In genomic region chr2:4188561-4188960, GRCh38 we compare ENCODE assay signal across 34 cellular contexts.
"Had no signal": no experiment of that assay in that cellular context is flagged by ENCODE, and none has a peak within 500 bp of the region (broad histone marks: within the 10 kb centered on the region; RNA-seq: fewer than 3 reads in every experiment).

No MANE protein-coding gene starts in this region.

- H3K27ac Mint-ChIP-seq: activated CD4-positive, alpha-beta T cell treated with anti-CD3 and anti-CD28 coated beads for 36 hours; activated CD4-positive, alpha-beta T cell treated with anti-CD3 and anti-CD28 coated beads, Interleukin-2, amount 10 ng/mL, durations not matched to agents 7 days and 5 days; activated CD8-positive, alpha-beta T cell treated with anti-CD3 and anti-CD28 coated beads for 36 hours; activated naive CD4-positive, alpha-beta T cell treated with anti-CD3 and anti-CD28 coated beads, Interleukin-2, amount 10 ng/mL, durations not matched to agents 7 days and 5 days; activated naive CD4-positive, alpha-beta T cell treated with anti-CD3 and anti-CD28 coated beads, Interleukin-2, amount 50 U/mL, for 24 hours; activated naive CD8-positive, alpha-beta T cell; activated naive CD8-positive, alpha-beta T cell treated with anti-CD3 and anti-CD28 coated beads, Interleukin-2, amount 10 ng/mL, durations not matched to agents 7 days and 5 days; activated naive CD8-positive, alpha-beta T cell treated with anti-CD3 and anti-CD28 coated beads, Interleukin-2, amount 50 U/mL, for 24 hours; activated T-cell treated with anti-CD3 and anti-CD28 coated beads, Interleukin-2, amount 50 U/mL, for 24 hours; activated T-helper 2 cell treated with anti-CD3 and anti-CD28 coated beads, Interferon-gamma antibody, Interleukin-2, Interleukin-4, amounts not matched to agents 10 μg/mL and 5 μg/mL and 100 μg/mL, durations not matched to agents 14 hours and 24 hours and 36 hours; brain; T-helper 1 cell treated with Interleukin-12 subunit alpha and Interleukin-12 subunit beta and Interleukin-4 antibody, amounts not matched to agents 30 μg/mL and 1 μg/mL, for 36 hours; T-helper 2 cell treated with Interferon-gamma antibody and Interleukin-4, amounts not matched to agents 5 μg/mL and 100 μg/mL, for 36 hours; WTC11 had no signal

- H3K4me1 ChIP-seq: ascending aorta had no signal

- H3K9me3 ChIP-seq: ascending aorta had no signal

- H3K4me3 ChIP-seq: ascending aorta, cardiac muscle cell had no signal

- H3K27me3 ChIP-seq: ascending aorta, cardiac muscle cell had no signal

- DNase-seq: activated CD4-positive, alpha-beta T cell treated with anti-CD3 and anti-CD28 coated beads for 1 hour; activated CD4-positive, alpha-beta T cell treated with anti-CD3 and anti-CD28 coated beads for 36 hours; activated CD4-positive, alpha-beta T cell treated with anti-CD3 and anti-CD28 coated beads for 48 hours; activated CD4-positive, alpha-beta T cell treated with anti-CD3 and anti-CD28 coated beads, Interleukin-2, amount 10 ng/mL, durations not matched to agents 7 days and 5 days; activated CD4-positive, alpha-beta T cell treated with anti-CD3 and anti-CD28 coated beads, Interleukin-2, amount 50 U/mL, for 48 hours; activated CD4-positive, CD25-positive, alpha-beta regulatory T cell; activated CD8-positive, alpha-beta memory T cell treated with anti-CD3 and anti-CD28 coated beads, Interleukin-2, amount 50 U/mL, for 4 hours; activated CD8-positive, alpha-beta T cell treated with anti-CD3 and anti-CD28 coated beads for 36 hours; activated effector memory CD4-positive, alpha-beta T cell treated with Interleukin-2 at 50 U/mL for 16 hours; activated gamma-delta T cell; activated naive CD4-positive, alpha-beta T cell treated with anti-CD3 and anti-CD28 coated beads, Interleukin-2, amount 10 ng/mL, durations not matched to agents 7 days and 5 days; activated naive CD4-positive, alpha-beta T cell treated with Interleukin-2 at 50 U/mL for 16 hours; activated naive CD8-positive, alpha-beta T cell treated with anti-CD3 and anti-CD28 coated beads, Interleukin-2, amount 10 ng/mL, durations not matched to agents 7 days and 5 days; activated naive CD8-positive, alpha-beta T cell treated with anti-CD3 and anti-CD28 coated beads, Interleukin-2, amount 50 U/mL, for 24 hours; activated T-cell treated with anti-CD3 and anti-CD28 coated beads, Interleukin-2, amount 50 U/mL, for 24 hours; activated T-cell treated with anti-CD3 and anti-CD28 coated beads, Interleukin-2, amount 50 U/mL, for 48 hours; amygdala; anterior cingulate cortex; cerebellar nuclear complex; T-helper 2 cell; T-helper 9 cell had no signal

- H3K27ac ChIP-seq: ascending aorta, cardiac muscle cell, VCaP had no signal

- H3K4me3 Mint-ChIP-seq: activated CD4-positive, alpha-beta T cell treated with anti-CD3 and anti-CD28 coated beads for 36 hours; activated CD4-positive, alpha-beta T cell treated with anti-CD3 and anti-CD28 coated beads, Interleukin-2, amount 10 ng/mL, durations not matched to agents 7 days and 5 days; activated CD8-positive, alpha-beta T cell treated with anti-CD3 and anti-CD28 coated beads for 36 hours; activated naive CD4-positive, alpha-beta T cell treated with anti-CD3 and anti-CD28 coated beads, Interleukin-2, amount 10 ng/mL, durations not matched to agents 7 days and 5 days; activated naive CD4-positive, alpha-beta T cell treated with anti-CD3 and anti-CD28 coated beads, Interleukin-2, amount 50 U/mL, for 24 hours; activated naive CD8-positive, alpha-beta T cell; activated naive CD8-positive, alpha-beta T cell treated with anti-CD3 and anti-CD28 coated beads, Interleukin-2, amount 10 ng/mL, durations not matched to agents 7 days and 5 days; activated naive CD8-positive, alpha-beta T cell treated with anti-CD3 and anti-CD28 coated beads, Interleukin-2, amount 50 U/mL, for 24 hours; activated T-cell treated with anti-CD3 and anti-CD28 coated beads, Interleukin-2, amount 50 U/mL, for 24 hours; brain; central memory CD8-positive, alpha-beta T cell; T-helper 1 cell treated with Interleukin-12 subunit alpha and Interleukin-12 subunit beta and Interleukin-4 antibody, amounts not matched to agents 30 μg/mL and 1 μg/mL, for 36 hours; T-helper 2 cell treated with Interferon-gamma antibody and Interleukin-4, amounts not matched to agents 5 μg/mL and 100 μg/mL, for 36 hours; WTC11 had no signal

- H3K36me3 ChIP-seq: ascending aorta, cardiac muscle cell had no signal

- H3K27me3 Mint-ChIP-seq: activated CD4-positive, alpha-beta T cell treated with anti-CD3 and anti-CD28 coated beads for 36 hours; activated CD4-positive, alpha-beta T cell treated with anti-CD3 and anti-CD28 coated beads, Interleukin-2, amount 10 ng/mL, durations not matched to agents 7 days and 5 days; activated CD8-positive, alpha-beta T cell treated with anti-CD3 and anti-CD28 coated beads for 36 hours; activated naive CD4-positive, alpha-beta T cell treated with anti-CD3 and anti-CD28 coated beads, Interleukin-2, amount 10 ng/mL, durations not matched to agents 7 days and 5 days; activated naive CD4-positive, alpha-beta T cell treated with anti-CD3 and anti-CD28 coated beads, Interleukin-2, amount 50 U/mL, for 24 hours; activated naive CD8-positive, alpha-beta T cell; activated naive CD8-positive, alpha-beta T cell treated with anti-CD3 and anti-CD28 coated beads, Interleukin-2, amount 10 ng/mL, durations not matched to agents 7 days and 5 days; activated naive CD8-positive, alpha-beta T cell treated with anti-CD3 and anti-CD28 coated beads, Interleukin-2, amount 50 U/mL, for 24 hours; activated T-cell treated with anti-CD3 and anti-CD28 coated beads, Interleukin-2, amount 50 U/mL, for 24 hours; central memory CD8-positive, alpha-beta T cell had no signal

- H3K4me1 Mint-ChIP-seq: activated CD4-positive, alpha-beta T cell treated with anti-CD3 and anti-CD28 coated beads for 36 hours; activated CD4-positive, alpha-beta T cell treated with anti-CD3 and anti-CD28 coated beads, Interleukin-2, amount 10 ng/mL, durations not matched to agents 7 days and 5 days; activated naive CD4-positive, alpha-beta T cell treated with anti-CD3 and anti-CD28 coated beads, Interleukin-2, amount 10 ng/mL, durations not matched to agents 7 days and 5 days; activated naive CD4-positive, alpha-beta T cell treated with anti-CD3 and anti-CD28 coated beads, Interleukin-2, amount 50 U/mL, for 24 hours; activated naive CD8-positive, alpha-beta T cell treated with anti-CD3 and anti-CD28 coated beads, Interleukin-2, amount 10 ng/mL, durations not matched to agents 7 days and 5 days; activated naive CD8-positive, alpha-beta T cell treated with anti-CD3 and anti-CD28 coated beads, Interleukin-2, amount 50 U/mL, for 24 hours; central memory CD8-positive, alpha-beta T cell; WTC11 had no signal

- FAIRE-seq: bronchial epithelial cell, TTC549 had no signal

- H3K36me3 Mint-ChIP-seq: activated naive CD4-positive, alpha-beta T cell treated with anti-CD3 and anti-CD28 coated beads, Interleukin-2, amount 10 ng/mL, durations not matched to agents 7 days and 5 days; activated naive CD4-positive, alpha-beta T cell treated with anti-CD3 and anti-CD28 coated beads, Interleukin-2, amount 50 U/mL, for 24 hours; activated naive CD8-positive, alpha-beta T cell; activated naive CD8-positive, alpha-beta T cell treated with anti-CD3 and anti-CD28 coated beads, Interleukin-2, amount 10 ng/mL, durations not matched to agents 7 days and 5 days; brain had no signal
